In the genomic region with DNA sequence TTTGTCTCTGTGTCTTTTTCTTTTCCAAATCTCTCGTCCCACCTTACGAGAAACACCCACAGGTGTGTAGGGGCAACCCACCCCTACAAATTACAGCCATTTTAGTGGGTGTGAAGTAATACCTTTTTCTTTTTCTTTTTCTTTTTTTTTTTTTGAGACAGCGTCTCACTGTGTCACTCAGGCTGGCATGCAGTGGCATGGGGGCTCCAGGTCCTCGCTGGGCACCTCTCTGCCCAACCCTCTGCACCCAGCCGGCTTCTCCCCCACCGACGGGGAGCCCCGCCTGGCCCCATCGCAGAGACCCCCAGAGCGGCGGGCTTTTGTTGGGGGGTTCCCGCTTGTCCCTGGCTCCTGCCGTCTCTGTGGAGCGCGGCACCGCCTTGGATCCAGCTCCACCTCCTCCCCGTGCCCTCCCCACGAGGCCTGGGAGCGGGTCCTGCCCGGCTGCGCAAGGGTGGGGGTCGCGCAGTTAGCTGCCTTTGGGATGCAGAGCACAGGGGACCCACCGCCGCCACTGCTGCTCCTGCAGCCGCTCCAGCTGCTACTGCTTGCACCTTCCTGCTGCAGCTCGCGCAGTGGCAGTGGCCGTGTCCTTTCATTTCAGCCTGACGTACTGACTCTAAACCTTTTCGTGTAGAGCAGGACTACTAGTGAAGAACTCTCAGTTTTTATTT, we compare ENCODE assay signal across 8 cellular contexts. TPM values are rescaled to one million over a fixed set of nuclear protein-coding genes. Genes with fewer than 3 reads are reported as not detected.
A peak's percentile ranks its signal among the peaks of the same experiment; 100 is the strongest.
DNase-seq lines count a peak whose midpoint lies in the region; ATAC-seq and TF ChIP-seq lines count a peak whose summit lies in the region.

No MANE protein-coding gene starts in this region.

- no peak overlapping the region for H3K27ac ChIP-seq in esophagus squamous epithelium
- no peak overlapping the region for H3K27ac ChIP-seq in neutrophil
- H3K27ac ChIP-seq in uterus = no peak overlapping the region

- TF ChIP-seq CTCF in activated CD8-positive, alpha-beta T cell treated with anti-CD3 and anti-CD28 coated beads for 36 hours (IDR thresholded peaks at IDR 0.05) = no peak
- TF ChIP-seq CTCF in esophagus squamous epithelium (IDR thresholded peaks at IDR 0.05) (no peak), neutrophil (IDR thresholded peaks at IDR 0.05) (no peak), uterus (IDR thresholded peaks at IDR 0.05) (no peak)

- H3K36me3 ChIP-seq in esophagus squamous epithelium (no peaks in the 10 kb centered on the region), neutrophil (no peaks in the 10 kb centered on the region), uterus (no peaks in the 10 kb centered on the region)

- no peak for TF ChIP-seq POLR2A in esophagus squamous epithelium (IDR thresholded peaks at IDR 0.05)
- no peak for TF ChIP-seq POLR2A in uterus (IDR thresholded peaks at IDR 0.05)

- POLR2A ChIA-PET in activated CD8-positive, alpha-beta T cell treated with anti-CD3 and anti-CD28 coated beads for 36 hours (lab: Charles Lee) = interaction anchor here (1.5 kb wide), 1 partner anchor 17 kb away, joined by 4 read pairs; no protein-coding TSS in a partner anchor

- H3K4me3 ChIP-seq in esophagus squamous epithelium (peak overlapping the region; percentile 30 to 68 (median 48)), neutrophil (ENCODE audit: low read depth in 1 of 2, low read length in 1 of 2) (peak overlapping the region; percentile 50 to 63), uterus (peak overlapping the region in 1 of 2 donors; percentile 24)

- H3K27ac Mint-ChIP-seq in activated CD8-positive, alpha-beta T cell treated with anti-CD3 and anti-CD28 coated beads for 36 hours = no peak overlapping the region

- H3K4me1 ChIP-seq in esophagus squamous epithelium (peaks cover 0 to 7% (median 0%) of the 10 kb centered on the region in 3 donors), neutrophil (ENCODE audit: control insufficient read depth in 1 of 2, insufficient read depth in 1 of 2, low read depth in 1 of 2, low read length in 1 of 2) (peaks cover 6 to 11% of the 10 kb centered on the region in 2 experiments), uterus (no peaks in the 10 kb centered on the region)

- peak overlapping the region; percentile 69 for H3K4me3 Mint-ChIP-seq in activated CD8-positive, alpha-beta T cell treated with anti-CD3 and anti-CD28 coated beads for 36 hours

- H3K36me3 Mint-ChIP-seq in activated CD8-positive, alpha-beta T cell treated with anti-CD3 and anti-CD28 coated beads for 36 hours (ENCODE audit: low read depth) = peaks cover 8% of the 10 kb centered on the region

- H3K27me3 ChIP-seq in esophagus squamous epithelium (peaks cover 0 to 12% (median 0%) of the 10 kb centered on the region in 4 donors), neutrophil (no peaks in the 10 kb centered on the region), uterus (no peaks in the 10 kb centered on the region)

- CTCF ChIA-PET in activated CD8-positive, alpha-beta T cell treated with anti-CD3 and anti-CD28 coated beads for 36 hours (lab: Charles Lee) = interaction anchor here (1.0 kb wide), 1 partner anchor 36 kb away, joined by 3 read pairs; no protein-coding TSS in a partner anchor

- H3K27me3 Mint-ChIP-seq in activated CD8-positive, alpha-beta T cell treated with anti-CD3 and anti-CD28 coated beads for 36 hours = no peaks in the 10 kb centered on the region

- peaks cover 5% of the 10 kb centered on the region for H3K4me1 Mint-ChIP-seq in activated CD8-positive, alpha-beta T cell treated with anti-CD3 and anti-CD28 coated beads for 36 hours (ENCODE audit: low read depth)

- H3K9me3 Mint-ChIP-seq in activated CD8-positive, alpha-beta T cell treated with anti-CD3 and anti-CD28 coated beads for 36 hours = peaks cover 19% of the 10 kb centered on the region

- peak; percentile 51 for ATAC-seq in GM18858 (IDR thresholded peaks at IDR 0.05; ENCODE audit: unreplicated experiment)
- peak; percentile 86 for ATAC-seq in HG03139 (IDR thresholded peaks at IDR 0.05; ENCODE audit: unreplicated experiment)
- ATAC-seq in activated CD8-positive, alpha-beta T cell treated with anti-CD3 and anti-CD28 coated beads for 36 hours = peak; percentile 83
- no peak for ATAC-seq in GM19035 (IDR thresholded peaks at IDR 0.05; ENCODE audit: unreplicated experiment)
- no peak for ATAC-seq in GM19467 (IDR thresholded peaks at IDR 0.05; ENCODE audit: unreplicated experiment)

- intact Hi-C loops in activated CD8-positive, alpha-beta T cell treated with anti-CD3 and anti-CD28 coated beads for 36 hours (cut with micrococcal nuclease) = no loop called here
- intact Hi-C loops in esophagus squamous epithelium (cut with DNase I) (no loop called here), uterus (cut with DNase I; ENCODE audit: low total_unique reads) (no loop called here)

- H3K9me3 ChIP-seq in esophagus squamous epithelium (peaks cover 0 to 21% (median 17%) of the 10 kb centered on the region in 3 donors), neutrophil (peaks cover 13% of the 10 kb centered on the region), uterus (peaks cover 0 to 12% of the 10 kb centered on the region in 2 donors)

- 7 to 24% methylated on average over 12 to 13 of the region's 31 CpGs for WGBS in esophagus squamous epithelium, 2 donors

- peak; percentile 53 for DNase-seq in activated CD8-positive, alpha-beta T cell treated with anti-CD3 and anti-CD28 coated beads for 36 hours
- DNase-seq in esophagus squamous epithelium (lab: John Stamatoyannopoulos, UW) (no peak), uterus (no peak)

RNA-seq across cellular contexts. Expression of a gene that starts 10.9 kb away (rescaled TPM):
- 10 to 100 TPM; 37.7 to 40.4 TPM for total RNA-seq in activated CD8-positive, alpha-beta T cell treated with anti-CD3 and anti-CD28 coated beads for 36 hours
- total RNA-seq in esophagus squamous epithelium (10 to 100 TPM; 10.5 to 27.7 (median 22.0) TPM), uterus (10 to 100 TPM in 3 of 4 donors, 1 to 10 TPM in 1; 2.6 to 45.2 (median 28.9) TPM)

RNA-seq across cellular contexts. Expression of a gene that starts 15.8 kb away (rescaled TPM):
- 10 to 100 TPM; 44.8 to 45.1 TPM for total RNA-seq in activated CD8-positive, alpha-beta T cell treated with anti-CD3 and anti-CD28 coated beads for 36 hours
- total RNA-seq in esophagus squamous epithelium (10 to 100 TPM; 19.1 to 51.7 (median 34.0) TPM), uterus (10 to 100 TPM; 28.9 to 51.2 (median 42.6) TPM)

Comparison
In these comparisons a context has a peak if more than half of its experiments do, and no peak if none do; other contexts are left out.
1. ATAC-seq: peak in GM18858 (single experiment), HG03139 (single experiment) and activated CD8-positive, alpha-beta T cell treated with anti-CD3 and anti-CD28 coated beads for 36 hours (single experiment); none in GM19035 (single experiment) and GM19467 (single experiment).